8 cellular contexts compared by ENCODE assay signal in the genomic region with DNA sequence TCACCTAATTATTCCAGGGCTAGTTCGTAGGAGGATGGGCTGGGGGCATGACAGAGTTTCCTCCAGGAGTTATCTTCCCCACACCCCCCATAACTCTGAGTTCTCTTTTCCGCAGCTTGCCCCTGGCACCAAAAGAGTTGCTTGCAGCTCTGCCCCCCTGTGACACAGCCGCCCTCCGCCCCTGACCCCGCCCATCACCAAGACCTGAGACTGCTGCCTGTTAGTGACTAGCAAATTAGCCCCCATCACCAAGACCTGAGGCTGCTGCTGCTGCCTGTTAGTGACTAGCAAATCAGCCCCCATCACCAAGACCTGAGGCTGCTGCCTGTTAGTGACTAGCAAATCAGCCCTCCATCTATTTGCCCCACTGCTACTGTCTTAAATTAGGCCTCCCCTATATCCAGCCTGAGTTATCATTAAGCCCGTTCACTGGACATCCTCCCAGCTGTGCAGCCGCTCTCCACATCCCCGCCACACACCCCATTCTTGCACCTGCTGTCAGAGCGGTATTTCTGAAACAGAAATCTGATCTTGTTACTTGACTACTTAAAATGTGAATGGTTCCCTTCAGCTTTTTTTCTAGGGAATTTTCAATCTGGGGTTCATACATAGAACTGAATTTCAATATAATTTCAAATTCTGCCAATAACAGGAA. TPM values are rescaled to one million over a fixed set of nuclear protein-coding genes. Genes with fewer than 3 reads are reported as not detected.
DNase-seq lines count a peak whose midpoint lies in the region; ATAC-seq and TF ChIP-seq lines count a peak whose summit lies in the region.

No MANE protein-coding gene starts in this region.

- H3K9me3 ChIP-seq in upper lobe of left lung (no peaks in the 10 kb centered on the region), MG63 (no peaks in the 10 kb centered on the region)

- intact Hi-C loops in natural killer cell (cut with micrococcal nuclease) = loop anchor here (5.0 kb wide), 1 partner anchor 266 kb away; a partner anchor contains a TSS

- H3K27ac ChIP-seq in VCaP = peak overlapping the region; percentile 94
- peak overlapping the region in 2 of 4 donors; percentile 87 to 90 for H3K27ac ChIP-seq in upper lobe of left lung

- no peaks in the 10 kb centered on the region for H3K27me3 Mint-ChIP-seq in chondrocyte (ENCODE audit: low read depth)
- peaks cover 4 to 6% of the 10 kb centered on the region in 2 donors for H3K27me3 Mint-ChIP-seq in natural killer cell (ENCODE audit: low read depth in 2 of 2)

- no peaks in the 10 kb centered on the region for H3K27me3 ChIP-seq in upper lobe of left lung
- no peaks in the 10 kb centered on the region for H3K27me3 ChIP-seq in MG63

- TF ChIP-seq CTCF in VCaP (conservative IDR thresholded peaks at IDR 0.05) (no peak), chondrocyte (IDR thresholded peaks at IDR 0.05) (no peak), natural killer cell (IDR thresholded peaks at IDR 0.05) (no peak), upper lobe of left lung (IDR thresholded peaks at IDR 0.05) (no peak)

- H3K36me3 Mint-ChIP-seq in chondrocyte (ENCODE audit: low read depth) (peaks cover 2% of the 10 kb centered on the region), natural killer cell (no peaks in the 10 kb centered on the region)

- H3K27ac Mint-ChIP-seq in chondrocyte (ENCODE audit: unreplicated experiment) (peak overlapping the region; percentile 99), natural killer cell (peak overlapping the region; percentile 90 to 95)

- TF ChIP-seq POLR2A in upper lobe of left lung (IDR thresholded peaks at IDR 0.05) = no peak

- peaks cover 9 to 23% (median 15%) of the 10 kb centered on the region in 4 donors for H3K4me1 ChIP-seq in upper lobe of left lung

- H3K4me3 Mint-ChIP-seq in chondrocyte (ENCODE audit: unreplicated experiment) (peak overlapping the region; percentile 86), natural killer cell (peak overlapping the region; percentile 97)

- H3K9me3 Mint-ChIP-seq in chondrocyte (ENCODE audit: low read depth) (no peaks in the 10 kb centered on the region), natural killer cell (no peaks in the 10 kb centered on the region)

- no peak for TF ChIP-seq EP300 in upper lobe of left lung (IDR thresholded peaks at IDR 0.05)

- ATAC-seq in GM19351 (IDR thresholded peaks at IDR 0.05; ENCODE audit: unreplicated experiment) (peak; percentile 9), natural killer cell (no peak), upper lobe of left lung (ENCODE audit: low FRiP score in 2 of 2) (no peak), GM21619 (IDR thresholded peaks at IDR 0.05; ENCODE audit: unreplicated experiment) (no peak)

- no peak for DNase-seq in chondrocyte (ENCODE audit: low spot score)
- peak; percentile 22 for DNase-seq in natural killer cell
- peak; percentile 42 to 81 for DNase-seq in upper lobe of left lung
- DNase-seq in NCI-H2227 (lab: John Stamatoyannopoulos, UW; ENCODE audit: unreplicated experiment) = no peak
- DNase-seq in MG63 = no peak

- 54 to 64% methylated on average over 9 of the region's 9 CpGs for WGBS in upper lobe of left lung, 2 donors

- H3K36me3 ChIP-seq in upper lobe of left lung (no peaks in the 10 kb centered on the region), MG63 (no peaks in the 10 kb centered on the region)

- H3K4me1 Mint-ChIP-seq in chondrocyte (ENCODE audit: low read depth) = peaks cover 41% of the 10 kb centered on the region
- peaks cover 29 to 33% of the 10 kb centered on the region in 2 donors for H3K4me1 Mint-ChIP-seq in natural killer cell

- H3K4me3 ChIP-seq in upper lobe of left lung (peak overlapping the region in 3 of 4 donors; percentile 70 to 100 (median 86)), MG63 (no peak overlapping the region)

RNA-seq across cellular contexts. Expression of a gene that starts 1.5 kb away (rescaled TPM):
- total RNA-seq in chondrocyte (104 to 155 TPM (median 105 TPM) in 3 replicates), natural killer cell (10 to 100 TPM; 10.2 to 21.3 (median 12.9) TPM), upper lobe of left lung (10 to 100 TPM; 23.7 to 84.9 (median 55.4) TPM)
- total RNA-seq in MG63 (2014; rRNA removed; shearing (Covaris generic); ENCODE audit: low replicate concordance) = 12.3 and 12.6 TPM in 2 replicates

Comparison
In these comparisons a context has a peak if more than half of its experiments do, and no peak if none do; other contexts are left out.
1. DNase-seq: peak in natural killer cell (single experiment) and upper lobe of left lung (2 of 2); none in chondrocyte (single experiment), NCI-H2227 (single experiment) and MG63 (single experiment).